ENCODE assay signal across 10 cellular contexts in the genomic region with DNA sequence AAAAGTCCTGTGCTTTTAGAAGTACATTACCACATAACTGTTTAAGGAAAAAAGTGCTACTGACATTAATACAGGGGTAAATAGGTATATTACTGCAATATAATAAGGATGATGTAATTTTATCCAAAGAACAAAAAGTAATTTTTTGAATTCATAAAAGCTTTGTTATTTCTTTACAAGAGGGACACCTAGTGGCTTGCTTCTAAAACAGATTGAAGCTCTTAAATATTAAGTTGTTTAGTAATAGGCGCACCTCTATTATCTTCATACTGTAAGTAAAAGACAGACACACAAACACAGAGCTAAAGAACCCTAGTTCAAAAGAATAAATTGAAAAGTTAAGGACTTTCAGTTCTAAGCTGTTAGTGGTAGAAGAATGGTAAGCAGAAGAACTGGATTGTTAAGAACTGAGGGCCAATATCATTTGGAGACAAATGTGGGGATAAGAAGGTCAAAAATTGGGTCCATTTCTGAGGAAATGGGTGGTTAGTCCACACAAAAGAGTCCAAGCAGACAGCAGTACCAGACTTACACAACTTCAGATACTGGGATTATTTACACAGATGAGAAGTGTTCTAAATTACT. TPM values are rescaled to one million over a fixed set of nuclear protein-coding genes. Genes with fewer than 3 reads are reported as not detected.
DNase-seq lines count a peak whose midpoint lies in the region; ATAC-seq and TF ChIP-seq lines count a peak whose summit lies in the region.
"Had no signal": no experiment of that assay in that cellular context is flagged by ENCODE, and none has a peak within 500 bp of the region (broad histone marks: within the 10 kb centered on the region; RNA-seq: fewer than 3 reads in every experiment).

No MANE protein-coding gene starts in this region.

- CTCF ChIA-PET in GM10248 (lab: Yijun Ruan, JAX), result interaction anchor here (1.0 to 3.1 kb wide), 16 partner anchors 7 to 384 kb away, joined by 3 to 21 read pairs (median 3); a partner anchor contains a TSS

- H3K4me3 ChIP-seq in retinal pigment epithelial cell (ENCODE audit: low read length), result no peak overlapping the region

- no peak overlapping the region for H3K27ac Mint-ChIP-seq in endothelial cell (ENCODE audit: unreplicated experiment)
- H3K27ac Mint-ChIP-seq in glutamatergic neuron (ENCODE audit: unreplicated experiment), result no peak overlapping the region

- TF ChIP-seq CTCF in GM10248 (IDR thresholded peaks at IDR 0.05; ENCODE audit: control extremely low read depth, extremely low read depth, low read depth, missing control alignments) (peak; percentile 23), endothelial cell (IDR thresholded peaks at IDR 0.05; ENCODE audit: unreplicated experiment) (peak; percentile 23), retinal pigment epithelial cell (conservative IDR thresholded peaks at IDR 0.05; ENCODE audit: low read depth, low read length) (peak; percentile 38), glutamatergic neuron (IDR thresholded peaks at IDR 0.05; ENCODE audit: partially characterized antibody, unreplicated experiment) (no peak)

- H3K4me1 Mint-ChIP-seq in endothelial cell (ENCODE audit: unreplicated experiment) (no peaks in the 10 kb centered on the region), glutamatergic neuron (ENCODE audit: low read depth, unreplicated experiment) (no peaks in the 10 kb centered on the region)

- no peak for DNase-seq in GM10248 (ENCODE audit: extremely low spot score)
- DNase-seq in NCI-H446 (lab: John Stamatoyannopoulos, UW), result peak; percentile 4 to 19
- no peak for DNase-seq in endothelial cell (ENCODE audit: low spot score)
- no peak for DNase-seq in retinal pigment epithelial cell (ENCODE audit: low read depth)
- no peak for DNase-seq in glutamatergic neuron
- no peak for DNase-seq in activated T-cell treated with anti-CD3 and anti-CD28 coated beads for 4 hours
- DNase-seq: head of caudate nucleus, NCI-H2029 treated with DMSO at 0.1 percent for 48 hours had no signal

- ATAC-seq in HG03432 (IDR thresholded peaks at IDR 0.05; ENCODE audit: unreplicated experiment) (no peak), HG03457 (IDR thresholded peaks at IDR 0.05; ENCODE audit: unreplicated experiment) (no peak)

- H3K27me3 Mint-ChIP-seq in endothelial cell (ENCODE audit: unreplicated experiment) (no peaks in the 10 kb centered on the region), glutamatergic neuron (ENCODE audit: unreplicated experiment) (no peaks in the 10 kb centered on the region)

- H3K4me3 Mint-ChIP-seq in endothelial cell (ENCODE audit: unreplicated experiment), result no peak overlapping the region
- no peak overlapping the region for H3K4me3 Mint-ChIP-seq in glutamatergic neuron (ENCODE audit: unreplicated experiment)

- POLR2A ChIA-PET in GM10248 (lab: Yijun Ruan, JAX), result no interaction called here

- peaks cover 14% of the 10 kb centered on the region for H3K36me3 Mint-ChIP-seq in endothelial cell (ENCODE audit: low read depth, unreplicated experiment)
- no peaks in the 10 kb centered on the region for H3K36me3 Mint-ChIP-seq in glutamatergic neuron (ENCODE audit: unreplicated experiment)

- H3K9me3 Mint-ChIP-seq in endothelial cell (ENCODE audit: unreplicated experiment) (no peaks in the 10 kb centered on the region), glutamatergic neuron (ENCODE audit: unreplicated experiment) (no peaks in the 10 kb centered on the region)

RNA-seq across cellular contexts. Expression of a gene that starts 15.4 kb away (rescaled TPM):
- total RNA-seq in endothelial cell (ENCODE audit: unreplicated experiment) (22.6 TPM), glutamatergic neuron (ENCODE audit: unreplicated experiment) (10.9 TPM)

Comparison
In these comparisons a context has a peak if more than half of its experiments do, and no peak if none do; other contexts are left out.
1. DNase-seq: peak in NCI-H446 (2 of 2); none in GM10248 (single experiment), endothelial cell (single experiment), retinal pigment epithelial cell (single experiment), glutamatergic neuron (single experiment) and activated T-cell treated with anti-CD3 and anti-CD28 coated beads for 4 hours (single experiment).